ENCODE assay signal across 16 cellular contexts in genomic region chr7:22664988-22665798, GRCh38.
DNase-seq lines count a peak whose midpoint lies in the region; ATAC-seq, FAIRE-seq and TF ChIP-seq lines count a peak whose summit lies in the region.
"Had no signal": no experiment of that assay in that cellular context is flagged by ENCODE, and none has a peak within 500 bp of the region (broad histone marks: within the 10 kb centered on the region; RNA-seq: fewer than 3 reads in every experiment).

No MANE protein-coding gene starts in this region.

- BruUV-seq in endothelial cell of umbilical vein (replicated peaks; lab: Mats Ljungman, UMichigan): no TSS peak

- CTCF ChIA-PET in endothelial cell of umbilical vein (lab: Charles Lee): no interaction called here

- WGBS in testis, 2 donors: 54 to 80% methylated on average over 39 to 53 of the region's 54 CpGs

- POLR2A ChIA-PET in endothelial cell of umbilical vein (lab: Charles Lee): no interaction called here

- H3K4me1 ChIP-seq in endothelial cell of umbilical vein (ENCODE audit: control insufficient read depth, extremely low read depth, insufficient read depth, low read length) (peaks cover 51% of the 10 kb centered on the region), testis (no peaks in the 10 kb centered on the region)

- intact Hi-C loops in endothelial cell of umbilical vein (cut with micrococcal nuclease): loop anchor here (10.0 kb wide), 1 partner anchor 220 kb away; no protein-coding TSS in a partner anchor
- intact Hi-C loops in testis (cut with DNase I; ENCODE audit: low total_unique reads): no loop called here

- peaks cover 65% of the 10 kb centered on the region for H3K4me1 Mint-ChIP-seq in T-helper 2 cell treated with Interferon-gamma antibody and Interleukin-4, amounts not matched to agents 5 μg/mL and 100 μg/mL, for 36 hours (ENCODE audit: low read depth)
- H3K4me1 Mint-ChIP-seq in T-helper 17 cell: peaks cover 11% of the 10 kb centered on the region
- peaks cover 24% of the 10 kb centered on the region for H3K4me1 Mint-ChIP-seq in activated T-helper 17 cell treated with anti-CD3 and anti-CD28 coated beads, Interleukin-2, amount 50 U/mL, for 72 hours

- H3K36me3 ChIP-seq in endothelial cell of umbilical vein (ENCODE audit: control insufficient read depth in 2 of 2, extremely low read depth in 1 of 2, insufficient read depth in 2 of 2, low read length in 2 of 2): no peaks in the 10 kb centered on the region
- H3K36me3 ChIP-seq in testis (ENCODE audit: low read depth, missing control alignments): no peaks in the 10 kb centered on the region
- H3K36me3 ChIP-seq: MG63 had no signal

- H3K27ac ChIP-seq in endothelial cell of umbilical vein (ENCODE audit: insufficient read depth, low read depth, low read length) (peak overlapping the region; percentile 77), testis (peak overlapping the region in 1 of 2 donors; percentile 50)

- H3K9ac ChIP-seq in endothelial cell of umbilical vein (replicated peaks; ENCODE audit: extremely low read depth, insufficient read depth, low read length): no peak overlapping the region

- no peak for FAIRE-seq in endothelial cell of umbilical vein (lab: Jason Lieb, UNC)
- FAIRE-seq: H54, HepG2 had no signal

- H3K27me3 Mint-ChIP-seq in T-helper 2 cell treated with Interferon-gamma antibody and Interleukin-4, amounts not matched to agents 5 μg/mL and 100 μg/mL, for 36 hours (ENCODE audit: low read depth): peaks cover 6% of the 10 kb centered on the region
- peaks cover 30% of the 10 kb centered on the region for H3K27me3 Mint-ChIP-seq in T-helper 17 cell
- H3K27me3 Mint-ChIP-seq in activated T-helper 17 cell treated with anti-CD3 and anti-CD28 coated beads, Interleukin-2, amount 50 U/mL, for 72 hours: peaks cover 8% of the 10 kb centered on the region

- H3K9me3 ChIP-seq in T-helper 17 cell (ENCODE audit: control insufficient read depth, low read length, poor library complexity, severe bottlenecking): no peaks in the 10 kb centered on the region
- no peaks in the 10 kb centered on the region for H3K9me3 ChIP-seq in endothelial cell of umbilical vein (replicated peaks; ENCODE audit: control insufficient read depth, insufficient read depth, low read length)
- no peaks in the 10 kb centered on the region for H3K9me3 ChIP-seq in testis

- ATAC-seq in T-helper 17 cell: no peak
- ATAC-seq in activated T-helper 17 cell treated with anti-CD3 and anti-CD28 coated beads, Interleukin-2, amount 50 U/mL, for 72 hours (replicated peaks): no peak
- ATAC-seq: HepG2 had no signal

- DNase-seq in T-helper 2 cell treated with Interferon-gamma antibody and Interleukin-4, amounts not matched to agents 5 μg/mL and 100 μg/mL, for 36 hours (ENCODE audit: low spot score): no peak
- DNase-seq in T-helper 2 cell: no peak
- no peak for DNase-seq in T-helper 17 cell
- DNase-seq in endothelial cell of umbilical vein (ENCODE audit: low read depth, low spot score): no peak
- peak; percentile 46 for DNase-seq in testis
- DNase-seq in NCI-H1694 treated with DMSO at 0.1 percent for 48 hours (lab: John Stamatoyannopoulos, UW): no peak
- no peak for DNase-seq in activated CD4-positive, alpha-beta T cell treated with anti-CD3 and anti-CD28 coated beads for 4 hours
- DNase-seq: 8988T, C1 segment of cervical spinal cord, DMS153, MG63, NCI-H1092, NCI-H510A treated with DMSO at 0.1 percent for 48 hours had no signal

- H3K79me2 ChIP-seq in endothelial cell of umbilical vein (ENCODE audit: control insufficient read depth, insufficient read depth, low read length): no peaks in the 10 kb centered on the region

- no peaks in the 10 kb centered on the region for H4K20me1 ChIP-seq in endothelial cell of umbilical vein (replicated peaks; ENCODE audit: control insufficient read depth, extremely low read depth, insufficient read depth, low read length)

- peak overlapping the region; percentile 29 for H3K4me3 Mint-ChIP-seq in T-helper 2 cell treated with Interferon-gamma antibody and Interleukin-4, amounts not matched to agents 5 μg/mL and 100 μg/mL, for 36 hours
- no peak overlapping the region for H3K4me3 Mint-ChIP-seq in T-helper 17 cell
- no peak overlapping the region for H3K4me3 Mint-ChIP-seq in activated T-helper 17 cell treated with anti-CD3 and anti-CD28 coated beads, Interleukin-2, amount 50 U/mL, for 72 hours

- H2AFZ ChIP-seq in endothelial cell of umbilical vein (ENCODE audit: low read depth, low read length): peak overlapping the region; percentile 55

- no peaks in the 10 kb centered on the region for H3K9me1 ChIP-seq in endothelial cell of umbilical vein (replicated peaks; ENCODE audit: control insufficient read depth, extremely low read depth, insufficient read depth, low read length)

- TF ChIP-seq CTCF in endothelial cell of umbilical vein (IDR thresholded peaks at IDR 0.05; ENCODE audit: extremely low read depth in 1 of 2, insufficient read depth in 1 of 2, low read depth in 1 of 2, low read length in 2 of 2): no peak
- no peak for TF ChIP-seq CTCF in testis (IDR thresholded peaks at IDR 0.05)

- dilution Hi-C loops in endothelial cell of umbilical vein (cut with MboI; ENCODE audit: extremely low pct_ligation_motif_present, low sequenced_read_pairs): no loop called here

- H3K9me3 Mint-ChIP-seq in T-helper 2 cell treated with Interferon-gamma antibody and Interleukin-4, amounts not matched to agents 5 μg/mL and 100 μg/mL, for 36 hours: peaks cover 6% of the 10 kb centered on the region
- no peaks in the 10 kb centered on the region for H3K9me3 Mint-ChIP-seq in activated T-helper 17 cell treated with anti-CD3 and anti-CD28 coated beads, Interleukin-2, amount 50 U/mL, for 72 hours

- TF ChIP-seq POLR2A in endothelial cell of umbilical vein (IDR thresholded peaks at IDR 0.05; ENCODE audit: low read depth, low read length): no peak
- TF ChIP-seq POLR2A in testis (IDR thresholded peaks at IDR 0.05): no peak

- no peak overlapping the region for H3K4me3 ChIP-seq in endothelial cell of umbilical vein (replicated peaks in 1 of 3; ENCODE audit: insufficient read depth in 1 of 3, low read depth in 1 of 3, low read length in 3 of 3)
- H3K4me3 ChIP-seq in testis: peak overlapping the region; percentile 45 to 47
- H3K4me3 ChIP-seq: MG63 had no signal

- peaks cover 8% of the 10 kb centered on the region for H3K36me3 Mint-ChIP-seq in T-helper 2 cell treated with Interferon-gamma antibody and Interleukin-4, amounts not matched to agents 5 μg/mL and 100 μg/mL, for 36 hours (ENCODE audit: low read depth)
- no peaks in the 10 kb centered on the region for H3K36me3 Mint-ChIP-seq in T-helper 17 cell (ENCODE audit: low read depth)
- no peaks in the 10 kb centered on the region for H3K36me3 Mint-ChIP-seq in activated T-helper 17 cell treated with anti-CD3 and anti-CD28 coated beads, Interleukin-2, amount 50 U/mL, for 72 hours (ENCODE audit: low read depth)

- no peak overlapping the region for H3K27ac Mint-ChIP-seq in T-helper 2 cell treated with Interferon-gamma antibody and Interleukin-4, amounts not matched to agents 5 μg/mL and 100 μg/mL, for 36 hours
- peak overlapping the region; percentile 24 for H3K27ac Mint-ChIP-seq in T-helper 17 cell
- H3K27ac Mint-ChIP-seq in activated T-helper 17 cell treated with anti-CD3 and anti-CD28 coated beads, Interleukin-2, amount 50 U/mL, for 72 hours: no peak overlapping the region

- no peaks in the 10 kb centered on the region for H3K27me3 ChIP-seq in endothelial cell of umbilical vein (ENCODE audit: control insufficient read depth in 2 of 2, insufficient read depth in 2 of 2, low read length in 2 of 2)
- no peaks in the 10 kb centered on the region for H3K27me3 ChIP-seq in testis
- H3K27me3 ChIP-seq: MG63 had no signal

- no peak overlapping the region for H3K4me2 ChIP-seq in endothelial cell of umbilical vein (ENCODE audit: insufficient read depth, low read length)

TF ChIP-seq in endothelial cell of umbilical vein, 7 proteins besides CTCF, POLR2A, EP300 and RAD21:
- no peak for TF ChIP-seq POLR2AphosphoS5 (IDR thresholded peaks at IDR 0.05; ENCODE audit: insufficient read depth, low read depth, low read length)
- no peak for TF ChIP-seq FOS (IDR thresholded peaks at IDR 0.05; ENCODE audit: borderline replicate concordance, insufficient read depth, low read length)
- no peak for TF ChIP-seq MYC (IDR thresholded peaks at IDR 0.05; ENCODE audit: low read depth, low read length)

Comparison
In these comparisons a context has a peak if more than half of its experiments do, and no peak if none do; other contexts are left out.
1. H3K4me3 ChIP-seq: peak in testis (2 of 2); none in endothelial cell of umbilical vein (0 of 3).